ENCODE assay signal across 7 cellular contexts in genomic region chr2:138523673-138524042, GRCh38. TPM values are rescaled to one million over a fixed set of nuclear protein-coding genes. Genes with fewer than 3 reads are reported as not detected.
DNase-seq lines count a peak whose midpoint lies in the region; ATAC-seq, FAIRE-seq and TF ChIP-seq lines count a peak whose summit lies in the region.
"Not testable (repeated sequence)": the region's sequence is repeated elsewhere in the genome, so short reads cannot be mapped to it uniquely, and the experiment has no call there.

No MANE protein-coding gene starts in this region.

- not testable (repeated sequence) for H3K4me2 ChIP-seq in HepG2 (ENCODE audit: low read depth, low read length)

- FAIRE-seq in HepG2 (lab: Jason Lieb, UNC): not testable (repeated sequence)

- TF ChIP-seq CTCF in HepG2 (CRISPR knock-in tag; IDR thresholded peaks at IDR 0.05): not testable (repeated sequence)

- peaks cover 16% of the 10 kb centered on the region; the same call in 1 of the 2 replicates for H3K9me3 ChIP-seq in HepG2 (ENCODE audit: low read length)

- 94% methylated on average over 3 of the region's 3 CpGs for whole genome bisulfite sequencing in HepG2 (ENCODE audit: low lambda C conversion rate)

- not testable (repeated sequence) for H3K27me3 Mint-ChIP-seq in activated CD8-positive, alpha-beta memory T cell treated with anti-CD3 and anti-CD28 coated beads, Interleukin-2, amount 10 ng/mL, durations not matched to agents 7 days and 5 days

- H3K4me3 Mint-ChIP-seq in activated CD8-positive, alpha-beta memory T cell treated with anti-CD3 and anti-CD28 coated beads, Interleukin-2, amount 10 ng/mL, durations not matched to agents 7 days and 5 days: not testable (repeated sequence)

- ATAC-seq in GM18502 (IDR thresholded peaks at IDR 0.05; ENCODE audit: poor library complexity, unreplicated experiment) (peak; percentile 32), GM21381 (IDR thresholded peaks at IDR 0.05; ENCODE audit: unreplicated experiment) (peak; percentile 30), HG03432 (IDR thresholded peaks at IDR 0.05; ENCODE audit: unreplicated experiment) (peak; percentile 24)
- peak; percentile 55 for ATAC-seq in activated CD8-positive, alpha-beta memory T cell treated with anti-CD3 and anti-CD28 coated beads, Interleukin-2, amount 10 ng/mL, durations not matched to agents 7 days and 5 days
- ATAC-seq in HepG2: not testable (repeated sequence)

- in situ Hi-C loops in HepG2 (cut with HindIII; ENCODE audit: extremely low pct_ligation_motif_present, low pct_unique_long_range_greater_than_20kb): not testable (repeated sequence)

- peaks cover 23% of the 10 kb centered on the region for H3K4me1 Mint-ChIP-seq in activated CD8-positive, alpha-beta memory T cell treated with anti-CD3 and anti-CD28 coated beads, Interleukin-2, amount 10 ng/mL, durations not matched to agents 7 days and 5 days

- TF ChIP-seq EP300 in HepG2 (IDR thresholded peaks at IDR 0.05; ENCODE audit: low read depth in 2 of 2, low read length in 2 of 2); HepG2 (CRISPR knock-in tag; IDR thresholded peaks at IDR 0.05; ENCODE audit: borderline replicate concordance): not testable (repeated sequence)

- peaks cover 21% of the 10 kb centered on the region for H3K4me1 ChIP-seq in HepG2 (ENCODE audit: insufficient read depth, low read length)

- peak overlapping the region; percentile 69 for H3K27ac Mint-ChIP-seq in activated CD8-positive, alpha-beta memory T cell treated with anti-CD3 and anti-CD28 coated beads, Interleukin-2, amount 10 ng/mL, durations not matched to agents 7 days and 5 days

- not testable (repeated sequence) for H4K20me1 ChIP-seq in HepG2 (ENCODE audit: insufficient read depth, low read length)

- peaks cover 36% of the 10 kb centered on the region for H3K36me3 Mint-ChIP-seq in activated CD8-positive, alpha-beta memory T cell treated with anti-CD3 and anti-CD28 coated beads, Interleukin-2, amount 10 ng/mL, durations not matched to agents 7 days and 5 days

- H3K4me3 ChIP-seq in HepG2 (replicated peaks in 1 of 3; ENCODE audit: insufficient read depth in 1 of 3, low read depth in 2 of 3, low read length in 3 of 3): not testable (repeated sequence)

- POLR2A ChIA-PET in HepG2 (lab: Yijun Ruan, JAX): interaction anchor here (1.8 kb wide), 1 partner anchor 23 kb away, joined by 5 read pairs; no protein-coding TSS in a partner anchor

- H3K9ac ChIP-seq in HepG2 (ENCODE audit: insufficient read depth, low read depth, low read length): not testable (repeated sequence)

- not testable (repeated sequence) for BruUV-seq in HepG2 (replicated peaks; lab: Mats Ljungman, UMichigan)

- DNase-seq in NAMALWA (ENCODE audit: low spot score): peak; percentile 27
- peak; percentile 27 for DNase-seq in SKM-1 (lab: John Stamatoyannopoulos, UW; ENCODE audit: unreplicated experiment)
- peak; percentile 59 for DNase-seq in activated CD8-positive, alpha-beta memory T cell treated with anti-CD3 and anti-CD28 coated beads, Interleukin-2, amount 10 ng/mL, durations not matched to agents 7 days and 5 days
- not testable (repeated sequence) for DNase-seq in HepG2 (ENCODE audit: low spot score)

- not testable (repeated sequence) for TF ChIP-seq POLR2A in HepG2 (IDR thresholded peaks at IDR 0.05; ENCODE audit: insufficient read depth in 1 of 2, low read depth in 2 of 2, low read length in 2 of 2)

- not testable (repeated sequence) for H3K27me3 ChIP-seq in HepG2 (ENCODE audit: control insufficient read depth in 1 of 2, insufficient read depth in 2 of 2, low read length in 2 of 2)

- not testable (repeated sequence) for H3K36me3 ChIP-seq in HepG2 (replicated peaks in 1 of 2; ENCODE audit: control insufficient read depth in 1 of 2, insufficient read depth in 2 of 2, low read length in 2 of 2)

- H3K27ac ChIP-seq in HepG2 (ENCODE audit: extremely low read length, insufficient read depth, low read length): not testable (repeated sequence)

- not testable (repeated sequence) for H3K9me3 Mint-ChIP-seq in activated CD8-positive, alpha-beta memory T cell treated with anti-CD3 and anti-CD28 coated beads, Interleukin-2, amount 10 ng/mL, durations not matched to agents 7 days and 5 days (ENCODE audit: low read depth)

- TF ChIP-seq RAD21 in HepG2 (CRISPR knock-in tag; IDR thresholded peaks at IDR 0.05): not testable (repeated sequence)

- not testable (repeated sequence) for H2AFZ ChIP-seq in HepG2 (ENCODE audit: low read length)

- CTCF ChIA-PET in activated CD8-positive, alpha-beta memory T cell treated with anti-CD3 and anti-CD28 coated beads, Interleukin-2, amount 10 ng/mL, durations not matched to agents 7 days and 5 days (lab: Charles Lee); HepG2 (lab: Yijun Ruan, JAX; ENCODE audit: low intra/inter-chr PET ratio, low total read pairs): not testable (repeated sequence)

- peaks cover 82% of the 10 kb centered on the region for H3K79me2 ChIP-seq in HepG2 (ENCODE audit: insufficient read depth, low read length)

- intact Hi-C loops in HepG2 (cut with micrococcal nuclease; ENCODE audit: unreplicated experiment): not testable (repeated sequence)

TF ChIP-seq in HepG2, 621 proteins besides CTCF, POLR2A, EP300 and RAD21:
- TF ChIP-seq CCDC6 (CRISPR knock-in tag; IDR thresholded peaks at IDR 0.05) (0 out of 2 replicates have a peak, but pooled peaks have one; percentile 27), KDM5B (CRISPR knock-in tag; IDR thresholded peaks at IDR 0.05; ENCODE audit: borderline replicate concordance) (0 out of 2 replicates have a peak, but pooled peaks have one; percentile 24)
TF ChIP-seq in HepG2: peak in this region for 2; not testable (repeated sequence) for 619.

RNA-seq across cellular contexts. Expression of gene SPOPL, which starts 22.1 kb away (rescaled TPM):
- total RNA-seq in activated CD8-positive, alpha-beta memory T cell treated with anti-CD3 and anti-CD28 coated beads, Interleukin-2, amount 10 ng/mL, durations not matched to agents 7 days and 5 days: 10 to 100 TPM; 15.2 to 15.3 TPM
- 51.6 and 68.8 TPM in 2 replicates for total RNA-seq in HepG2 (2016; rRNA removed; fragmentation: Illumina TruSeq; extraction: Trizol)
- total RNA-seq in HepG2 (2016; cell fraction: cytosol; rRNA removed; fragmentation: Illumina TruSeq; extraction: Trizol; ENCODE audit: low read depth): 10.0 and 11.5 TPM in 2 replicates
- total RNA-seq in HepG2 (2016; cell fraction: insoluble cytoplasmic fraction; rRNA removed; fragmentation: Illumina TruSeq; extraction: Trizol): 47.5 and 62.1 TPM in 2 replicates
- 48.3 and 49.1 TPM in 2 replicates for total RNA-seq in HepG2 (2016; cell fraction: membrane; rRNA removed; fragmentation: Illumina TruSeq; extraction: Trizol)
- 43.8 and 44.8 TPM in 2 replicates for total RNA-seq in HepG2 (2016; cell fraction: nucleus; rRNA removed; fragmentation: Illumina TruSeq; extraction: Trizol)
- 11.0 and 12.6 TPM in 2 replicates for polyA plus RNA-seq in HepG2 (2011; rRNA removed)
- polyA plus RNA-seq in HepG2 (2011; cell fraction: cytosol; rRNA removed): 6.4 and 7.3 TPM in 2 replicates
- 11.9 and 15.1 TPM in 2 replicates for polyA plus RNA-seq in HepG2 (2011; cell fraction: nucleus; rRNA removed)
- 18.9 and 24.1 TPM in 2 replicates for polyA plus RNA-seq in HepG2 (2012)
- polyA plus RNA-seq in HepG2 (2016; cell fraction: cytosol; fragmentation: Illumina TruSeq; extraction: Trizol; ENCODE audit: low read depth): 4.1 and 6.0 TPM in 2 replicates
- polyA plus RNA-seq in HepG2 (2016; cell fraction: insoluble cytoplasmic fraction; fragmentation: Illumina TruSeq; extraction: Trizol; ENCODE audit: low read depth): 33.9 and 34.3 TPM in 2 replicates
- 18.7 and 19.9 TPM in 2 replicates for polyA plus RNA-seq in HepG2 (2016; cell fraction: membrane; fragmentation: Illumina TruSeq; extraction: Trizol; ENCODE audit: low read depth)
- polyA plus RNA-seq in HepG2 (2016; cell fraction: nucleus; fragmentation: Illumina TruSeq; extraction: Trizol; ENCODE audit: insufficient read depth, low read depth): 16.2 and 18.6 TPM in 2 replicates
- 4.7 and 17.9 TPM in 2 replicates for polyA minus RNA-seq in HepG2 (2011; rRNA and poly(A)+ RNA removed; ENCODE audit: low replicate concordance)
- polyA minus RNA-seq in HepG2 (2011; cell fraction: cytosol; rRNA and poly(A)+ RNA removed): 17.1 and 17.5 TPM in 2 replicates
- polyA minus RNA-seq in HepG2 (2011; cell fraction: nucleus; rRNA and poly(A)+ RNA removed): 74.5 and 98.8 TPM in 2 replicates
